Comparison of ENCODE assay signal across 10 cellular contexts in the genomic region with DNA sequence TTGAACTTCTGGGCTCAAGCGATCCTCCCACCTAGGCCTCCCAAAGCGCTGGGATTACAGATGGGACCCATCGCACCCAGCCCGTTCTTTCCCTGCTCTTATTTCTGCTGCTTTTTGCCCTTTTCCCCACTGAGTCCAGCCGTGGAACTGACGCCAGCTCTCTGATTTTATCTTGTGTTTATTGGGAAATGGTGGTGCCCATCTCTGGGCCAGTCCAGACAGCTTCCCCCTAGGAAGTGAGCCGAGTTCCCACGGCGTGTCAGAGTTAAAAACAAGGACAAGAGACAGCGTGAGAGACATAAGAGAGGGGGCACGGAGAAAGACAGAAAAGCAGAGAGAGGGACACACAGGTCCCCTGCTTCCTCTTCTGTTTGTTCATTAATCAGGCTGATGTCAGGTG. TPM values are rescaled to one million over a fixed set of nuclear protein-coding genes. Genes with fewer than 3 reads are reported as not detected.
"Had no signal": no experiment of that assay in that cellular context is flagged by ENCODE, and none has a peak within 500 bp of the region (broad histone marks: within the 10 kb centered on the region; RNA-seq: fewer than 3 reads in every experiment).

No MANE protein-coding gene starts in this region.

RNA-seq across cellular contexts. Expression of gene SPDYE1, which starts 19.6 kb away (rescaled TPM):
- total RNA-seq: activated CD4-positive, alpha-beta memory T cell treated with anti-CD3 and anti-CD28 coated beads, Interleukin-2, amount 10 ng/mL, durations not matched to agents 7 days and 5 days; activated CD4-positive, alpha-beta T cell treated with anti-CD3 and anti-CD28 coated beads for 36 hours; activated CD4-positive, alpha-beta T cell treated with anti-CD3 and anti-CD28 coated beads, Interleukin-2, amount 10 ng/mL, durations not matched to agents 7 days and 5 days; activated CD8-positive, alpha-beta T cell treated with anti-CD3 and anti-CD28 coated beads, Interleukin-2, amount 10 ng/mL, durations not matched to agents 7 days and 5 days; activated T-helper 2 cell treated with anti-CD3 and anti-CD28 coated beads, Interferon-gamma antibody, Interleukin-2, Interleukin-4, amounts not matched to agents 10 μg/mL and 5 μg/mL and 100 μg/mL, durations not matched to agents 14 hours and 24 hours and 36 hours; ascending aorta; bronchial epithelial cell; cardiac muscle cell; T-helper 2 cell treated with Interferon-gamma antibody and Interleukin-4, amounts not matched to agents 100 ng/mL and 5 ng/mL, for 36 hours; WTC11 had no signal
